In the genomic region with DNA sequence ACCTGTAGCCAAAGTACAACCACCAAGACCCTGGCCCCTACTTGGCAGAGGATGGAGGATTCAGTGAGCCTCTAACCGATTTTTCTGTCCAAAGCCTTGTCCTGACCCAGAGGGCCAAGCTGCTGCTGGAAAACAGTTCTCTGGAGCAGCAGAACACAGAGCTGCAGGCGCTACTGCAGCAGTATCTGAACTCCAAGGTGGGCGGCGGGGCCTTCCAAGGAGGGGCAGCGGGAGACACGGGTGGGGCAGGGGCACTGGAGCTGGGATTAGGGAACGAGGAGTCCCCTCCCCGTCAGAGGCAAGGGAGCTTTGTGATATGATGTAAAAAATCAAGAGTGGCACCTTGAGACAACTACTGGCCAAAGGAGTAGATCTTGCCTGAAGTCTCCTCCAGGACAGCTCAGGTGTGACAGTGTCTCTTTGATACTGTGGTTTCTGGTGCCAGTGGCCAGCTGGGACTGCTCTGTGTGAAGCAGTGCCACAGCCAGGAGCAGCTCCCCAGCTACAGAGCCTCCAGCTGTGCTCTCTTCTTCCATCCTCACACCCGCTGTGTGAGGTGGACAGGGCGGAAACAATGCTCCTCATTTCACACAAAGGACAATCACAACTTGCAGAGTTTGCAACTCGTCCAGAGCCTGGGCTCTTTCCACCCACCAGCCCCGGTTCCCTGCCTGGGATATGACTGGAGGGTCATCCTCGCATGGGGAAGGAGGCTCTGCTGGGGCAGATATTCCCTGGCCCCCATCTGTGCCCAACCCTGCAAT, we compare ENCODE assay signal across 1 cellular context.
A peak's percentile ranks its signal among the peaks of the same experiment; 100 is the strongest.
TF ChIP-seq lines count a peak whose summit lies in the region.

No MANE protein-coding gene starts in this region.

TF ChIP-seq in HepG2, 621 proteins besides CTCF, POLR2A, EP300 and RAD21 (continued from another document and continues in another):
- TF ChIP-seq, protein P1, sequence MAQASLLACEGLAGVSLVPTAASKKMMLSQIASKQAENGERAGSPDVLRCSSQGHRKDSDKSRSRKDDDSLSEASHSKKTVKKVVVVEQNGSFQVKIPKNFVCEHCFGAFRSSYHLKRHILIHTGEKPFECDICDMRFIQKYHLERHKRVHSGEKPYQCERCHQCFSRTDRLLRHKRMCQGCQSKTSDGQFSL (CRISPR knock-in tag; IDR thresholded peaks at IDR 0.05) = no peak
- TF ChIP-seq ZNF616 (CRISPR knock-in tag; IDR thresholded peaks at IDR 0.05; ENCODE audit: low read depth) (no peak), KDM5B (CRISPR knock-in tag; IDR thresholded peaks at IDR 0.05; ENCODE audit: borderline replicate concordance) (no peak), ZNF329 (CRISPR knock-in tag; IDR thresholded peaks at IDR 0.05; ENCODE audit: low read depth) (no peak), RFX3 (CRISPR knock-in tag; IDR thresholded peaks at IDR 0.05) (no peak), ZFAT (CRISPR knock-in tag; conservative IDR thresholded peaks at IDR 0.05) (no peak), PRDM4 (CRISPR knock-in tag; IDR thresholded peaks at IDR 0.05; ENCODE audit: borderline replicate concordance) (no peak), HNF4G (IDR thresholded peaks at IDR 0.05; ENCODE audit: borderline replicate concordance, low read depth, low read length) (no peak), HNF4G (CRISPR knock-in tag; IDR thresholded peaks at IDR 0.05; ENCODE audit: borderline replicate concordance, low read depth) (no peak), SAFB2 (CRISPR knock-in tag; IDR thresholded peaks at IDR 0.05; ENCODE audit: borderline replicate concordance, low read depth) (no peak), ZNF547 (CRISPR knock-in tag; IDR thresholded peaks at IDR 0.05) (no peak), SALL2 (CRISPR knock-in tag; IDR thresholded peaks at IDR 0.05) (no peak), ZSCAN25 (CRISPR knock-in tag; IDR thresholded peaks at IDR 0.05) (0 out of 2 replicates have a peak, but pooled peaks have one; percentile 46), IKZF4 (CRISPR knock-in tag; IDR thresholded peaks at IDR 0.05; ENCODE audit: borderline replicate concordance, low read depth, not compliant biosample characterization) (no peak), ZNF451 (CRISPR knock-in tag; IDR thresholded peaks at IDR 0.05) (no peak), STAT6 (CRISPR knock-in tag; IDR thresholded peaks at IDR 0.05; ENCODE audit: borderline replicate concordance) (no peak), GLI4 (CRISPR knock-in tag; IDR thresholded peaks at IDR 0.05; ENCODE audit: borderline replicate concordance) (no peak), GABPA (IDR thresholded peaks at IDR 0.05; ENCODE audit: low read depth, low read length) (no peak), GABPA (CRISPR knock-in tag; IDR thresholded peaks at IDR 0.05; ENCODE audit: low read depth) (no peak), ZNF484 (CRISPR knock-in tag; IDR thresholded peaks at IDR 0.05; ENCODE audit: borderline replicate concordance, low read depth) (0 out of 2 replicates have a peak, but pooled peaks have one; percentile 71), MLXIP (CRISPR knock-in tag; IDR thresholded peaks at IDR 0.05; ENCODE audit: borderline replicate concordance) (no peak), MBNL3 (CRISPR knock-in tag; conservative IDR thresholded peaks at IDR 0.05) (no peak), ZNF577 (CRISPR knock-in tag; IDR thresholded peaks at IDR 0.05; ENCODE audit: borderline replicate concordance, low read depth) (no peak), CENPBD1 (CRISPR knock-in tag; IDR thresholded peaks at IDR 0.05; ENCODE audit: borderline replicate concordance, low read depth) (no peak), FOXP4 (CRISPR knock-in tag; IDR thresholded peaks at IDR 0.05) (no peak), JUN (CRISPR knock-in tag; IDR thresholded peaks at IDR 0.05) (0 out of 2 replicates have a peak, but pooled peaks have one; percentile 18), ZBTB20 (CRISPR knock-in tag; IDR thresholded peaks at IDR 0.05; ENCODE audit: borderline replicate concordance, low read depth) (no peak), ESRRA (CRISPR knock-in tag; IDR thresholded peaks at IDR 0.05; ENCODE audit: low read depth) (0 out of 2 replicates have a peak, but pooled peaks have one; percentile 5)
- TF ChIP-seq, protein P2, sequence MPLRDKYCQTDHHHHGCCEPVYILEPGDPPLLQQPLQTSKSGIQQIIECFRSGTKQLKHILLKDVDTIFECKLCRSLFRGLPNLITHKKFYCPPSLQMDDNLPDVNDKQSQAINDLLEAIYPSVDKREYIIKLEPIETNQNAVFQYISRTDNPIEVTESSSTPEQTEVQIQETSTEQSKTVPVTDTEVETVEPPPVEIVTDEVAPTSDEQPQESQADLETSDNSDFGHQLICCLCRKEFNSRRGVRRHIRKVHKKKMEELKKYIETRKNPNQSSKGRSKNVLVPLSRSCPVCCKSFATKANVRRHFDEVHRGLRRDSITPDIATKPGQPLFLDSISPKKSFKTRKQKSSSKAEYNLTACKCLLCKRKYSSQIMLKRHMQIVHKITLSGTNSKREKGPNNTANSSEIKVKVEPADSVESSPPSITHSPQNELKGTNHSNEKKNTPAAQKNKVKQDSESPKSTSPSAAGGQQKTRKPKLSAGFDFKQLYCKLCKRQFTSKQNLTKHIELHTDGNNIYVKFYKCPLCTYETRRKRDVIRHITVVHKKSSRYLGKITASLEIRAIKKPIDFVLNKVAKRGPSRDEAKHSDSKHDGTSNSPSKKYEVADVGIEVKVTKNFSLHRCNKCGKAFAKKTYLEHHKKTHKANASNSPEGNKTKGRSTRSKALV (CRISPR knock-in tag; IDR thresholded peaks at IDR 0.05) = no peak
- TF ChIP-seq, protein P3, sequence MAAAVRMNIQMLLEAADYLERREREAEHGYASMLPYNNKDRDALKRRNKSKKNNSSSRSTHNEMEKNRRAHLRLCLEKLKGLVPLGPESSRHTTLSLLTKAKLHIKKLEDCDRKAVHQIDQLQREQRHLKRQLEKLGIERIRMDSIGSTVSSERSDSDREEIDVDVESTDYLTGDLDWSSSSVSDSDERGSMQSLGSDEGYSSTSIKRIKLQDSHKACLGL (CRISPR knock-in tag; IDR thresholded peaks at IDR 0.05) = no peak
- TF ChIP-seq, protein P4, sequence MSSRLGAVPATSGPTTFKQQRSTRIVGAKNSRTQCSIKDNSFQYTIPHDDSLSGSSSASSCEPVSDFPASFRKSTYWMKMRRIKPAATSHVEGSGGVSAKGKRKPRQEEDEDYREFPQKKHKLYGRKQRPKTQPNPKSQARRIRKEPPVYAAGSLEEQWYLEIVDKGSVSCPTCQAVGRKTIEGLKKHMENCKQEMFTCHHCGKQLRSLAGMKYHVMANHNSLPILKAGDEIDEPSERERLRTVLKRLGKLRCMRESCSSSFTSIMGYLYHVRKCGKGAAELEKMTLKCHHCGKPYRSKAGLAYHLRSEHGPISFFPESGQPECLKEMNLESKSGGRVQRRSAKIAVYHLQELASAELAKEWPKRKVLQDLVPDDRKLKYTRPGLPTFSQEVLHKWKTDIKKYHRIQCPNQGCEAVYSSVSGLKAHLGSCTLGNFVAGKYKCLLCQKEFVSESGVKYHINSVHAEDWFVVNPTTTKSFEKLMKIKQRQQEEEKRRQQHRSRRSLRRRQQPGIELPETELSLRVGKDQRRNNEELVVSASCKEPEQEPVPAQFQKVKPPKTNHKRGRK (CRISPR knock-in tag; IDR thresholded peaks at IDR 0.05) = no peak
- TF ChIP-seq, protein P5, sequence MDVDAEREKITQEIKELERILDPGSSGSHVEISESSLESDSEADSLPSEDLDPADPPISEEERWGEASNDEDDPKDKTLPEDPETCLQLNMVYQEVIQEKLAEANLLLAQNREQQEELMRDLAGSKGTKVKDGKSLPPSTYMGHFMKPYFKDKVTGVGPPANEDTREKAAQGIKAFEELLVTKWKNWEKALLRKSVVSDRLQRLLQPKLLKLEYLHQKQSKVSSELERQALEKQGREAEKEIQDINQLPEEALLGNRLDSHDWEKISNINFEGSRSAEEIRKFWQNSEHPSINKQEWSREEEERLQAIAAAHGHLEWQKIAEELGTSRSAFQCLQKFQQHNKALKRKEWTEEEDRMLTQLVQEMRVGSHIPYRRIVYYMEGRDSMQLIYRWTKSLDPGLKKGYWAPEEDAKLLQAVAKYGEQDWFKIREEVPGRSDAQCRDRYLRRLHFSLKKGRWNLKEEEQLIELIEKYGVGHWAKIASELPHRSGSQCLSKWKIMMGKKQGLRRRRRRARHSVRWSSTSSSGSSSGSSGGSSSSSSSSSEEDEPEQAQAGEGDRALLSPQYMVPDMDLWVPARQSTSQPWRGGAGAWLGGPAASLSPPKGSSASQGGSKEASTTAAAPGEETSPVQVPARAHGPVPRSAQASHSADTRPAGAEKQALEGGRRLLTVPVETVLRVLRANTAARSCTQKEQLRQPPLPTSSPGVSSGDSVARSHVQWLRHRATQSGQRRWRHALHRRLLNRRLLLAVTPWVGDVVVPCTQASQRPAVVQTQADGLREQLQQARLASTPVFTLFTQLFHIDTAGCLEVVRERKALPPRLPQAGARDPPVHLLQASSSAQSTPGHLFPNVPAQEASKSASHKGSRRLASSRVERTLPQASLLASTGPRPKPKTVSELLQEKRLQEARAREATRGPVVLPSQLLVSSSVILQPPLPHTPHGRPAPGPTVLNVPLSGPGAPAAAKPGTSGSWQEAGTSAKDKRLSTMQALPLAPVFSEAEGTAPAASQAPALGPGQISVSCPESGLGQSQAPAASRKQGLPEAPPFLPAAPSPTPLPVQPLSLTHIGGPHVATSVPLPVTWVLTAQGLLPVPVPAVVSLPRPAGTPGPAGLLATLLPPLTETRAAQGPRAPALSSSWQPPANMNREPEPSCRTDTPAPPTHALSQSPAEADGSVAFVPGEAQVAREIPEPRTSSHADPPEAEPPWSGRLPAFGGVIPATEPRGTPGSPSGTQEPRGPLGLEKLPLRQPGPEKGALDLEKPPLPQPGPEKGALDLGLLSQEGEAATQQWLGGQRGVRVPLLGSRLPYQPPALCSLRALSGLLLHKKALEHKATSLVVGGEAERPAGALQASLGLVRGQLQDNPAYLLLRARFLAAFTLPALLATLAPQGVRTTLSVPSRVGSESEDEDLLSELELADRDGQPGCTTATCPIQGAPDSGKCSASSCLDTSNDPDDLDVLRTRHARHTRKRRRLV (CRISPR knock-in tag; IDR thresholded peaks at IDR 0.05) = no peak
